ENCODE assay signal across 19 cellular contexts in genomic region chr18:72742002-72742401, GRCh38.
DNase-seq lines count a peak whose midpoint lies in the region; ATAC-seq, FAIRE-seq and TF ChIP-seq lines count a peak whose summit lies in the region.
"Had no signal": no experiment of that assay in that cellular context is flagged by ENCODE, and none has a peak within 500 bp of the region (broad histone marks: within the 10 kb centered on the region; RNA-seq: fewer than 3 reads in every experiment).

No MANE protein-coding gene starts in this region.

- no peak for TF ChIP-seq CTCF in lower leg skin (IDR thresholded peaks at IDR 0.05)

- no peaks in the 10 kb centered on the region for H3K36me3 ChIP-seq in effector memory CD4-positive, alpha-beta T cell (ENCODE audit: control insufficient read depth, insufficient read depth, low read length)
- H3K36me3 ChIP-seq: BLaER1 had no signal

- H3K4me3 ChIP-seq in effector memory CD4-positive, alpha-beta T cell (ENCODE audit: insufficient read depth, low read depth, low read length, poor library complexity, severe bottlenecking) = no peak overlapping the region
- no peak overlapping the region for H3K4me3 ChIP-seq in lower leg skin (ENCODE audit: low read depth, poor library complexity, severe bottlenecking)
- H3K4me3 ChIP-seq: BLaER1, PC-9 had no signal

- no peak for FAIRE-seq in HTR-8/SVneo (lab: Jason Lieb, UNC)
- FAIRE-seq: HepG2 had no signal

- ATAC-seq in GM21381 (IDR thresholded peaks at IDR 0.05; ENCODE audit: unreplicated experiment) = no peak
- ATAC-seq: HepG2, Right ventricle myocardium inferior had no signal

- WGBS in lower leg skin, 2 donors = 49 to 61% methylated on average over 1 of the region's 1 CpG

- no peak overlapping the region for H3K27ac ChIP-seq in effector memory CD4-positive, alpha-beta T cell (ENCODE audit: insufficient read depth, low read length, poor library complexity, severe bottlenecking)
- H3K27ac ChIP-seq: BLaER1, PC-9 had no signal

- H3K4me1 ChIP-seq in effector memory CD4-positive, alpha-beta T cell (ENCODE audit: control insufficient read depth, insufficient read depth, low read length, poor library complexity, severe bottlenecking) = no peaks in the 10 kb centered on the region
- H3K4me1 ChIP-seq: BLaER1 had no signal

- no peaks in the 10 kb centered on the region for H3K27me3 ChIP-seq in effector memory CD4-positive, alpha-beta T cell (replicated peaks; ENCODE audit: control insufficient read depth, insufficient read depth, low read length, poor library complexity, severe bottlenecking)
- H3K27me3 ChIP-seq: BLaER1 had no signal

- no peak for TF ChIP-seq POLR2A in lower leg skin (IDR thresholded peaks at IDR 0.05)

- H3K9me3 ChIP-seq in effector memory CD4-positive, alpha-beta T cell (ENCODE audit: control insufficient read depth, low read length) = no peaks in the 10 kb centered on the region
- H3K9me3 ChIP-seq: BLaER1, SK-N-SH had no signal

- DNase-seq in DMS53 (lab: John Stamatoyannopoulos, UW) (peak; percentile 35), HTR-8/SVneo (ENCODE audit: insufficient read length, low spot score) (peak; percentile 9), SW480 (ENCODE audit: low spot score) (peak; percentile 26), kidney tubule cell (ENCODE audit: low spot score) (peak; percentile 39), mesenteric fat pad (ENCODE audit: low spot score) (no peak), lower leg skin (ENCODE audit: low spot score in 2 of 2) (no peak)
- no peak for DNase-seq in effector memory CD4-positive, alpha-beta T cell
- DNase-seq: DMS 273 treated with DMSO at 0.1 percent for 48 hours; H9; NCI-H187 treated with DMSO at 0.1 percent for 48 hours; NCI-H2171 treated with DMSO at 0.1 percent for 48 hours; NCI-H526; NK-92 treated with Interleukin-12 subunit alpha and Interleukin-12 subunit beta, amount 100 ng/mL, for 24 hours; PC-9; SK-N-SH had no signal

- intact Hi-C loops in lower leg skin (cut with DNase I; ENCODE audit: low total_unique reads) = no loop called here

Comparison
In these comparisons a context has a peak if more than half of its experiments do, and no peak if none do; other contexts are left out.
1. DNase-seq: peak in DMS53 (single experiment), HTR-8/SVneo (single experiment), SW480 (single experiment) and kidney tubule cell (single experiment); none in mesenteric fat pad (single experiment), effector memory CD4-positive, alpha-beta T cell (0 of 3) and lower leg skin (0 of 2).